ENCODE assay signal across 17 cellular contexts in genomic region chr13:20717581-20718542, GRCh38.
"Had no signal": no experiment of that assay in that cellular context is flagged by ENCODE, and none has a peak within 500 bp of the region (broad histone marks: within the 10 kb centered on the region; RNA-seq: fewer than 3 reads in every experiment).

No MANE protein-coding gene starts in this region.

- FAIRE-seq: astrocyte, endothelial cell of umbilical vein had no signal

- ATAC-seq: left cardiac atrium, WTC11 had no signal

- DNase-seq: activated CD4-positive, alpha-beta memory T cell treated with anti-CD3 and anti-CD28 coated beads for 36 hours; activated CD4-positive, alpha-beta T cell treated with anti-CD3 and anti-CD28 coated beads for 4 hours; activated naive CD4-positive, alpha-beta T cell treated with Interleukin-2 at 50 U/mL for 16 hours; effector memory CD4-positive, alpha-beta T cell; left cardiac atrium; occipital lobe; stimulated activated CD4-positive, alpha-beta T cell treated with anti-CD3 and anti-CD28 coated beads, Interleukin-12 subunit alpha, Interleukin-12 subunit beta, amount 100 ng/mL, for 4 hours; stimulated activated CD4-positive, alpha-beta T cell treated with anti-CD3 and anti-CD28 coated beads, Interleukin-1b, Interleukin-23, amount 100 ng/mL, for 48 hours; stimulated activated CD8-positive, alpha-beta memory T cell treated with anti-CD3 and anti-CD28 coated beads, Interleukin-4, amount 100 ng/mL, for 48 hours; stimulated activated naive CD4-positive, alpha-beta T cell; SW 1271; T-helper 2 cell; thyroid gland had no signal

- H3K4me3 ChIP-seq: esophagus muscularis mucosa, thyroid gland had no signal

- H3K27ac ChIP-seq: esophagus muscularis mucosa, thyroid gland had no signal

- H3K36me3 ChIP-seq: esophagus muscularis mucosa, thyroid gland had no signal

- H3K9me3 ChIP-seq: esophagus muscularis mucosa, thyroid gland had no signal
